Comparison of ENCODE assay signal across 7 cellular contexts in the genomic region with DNA sequence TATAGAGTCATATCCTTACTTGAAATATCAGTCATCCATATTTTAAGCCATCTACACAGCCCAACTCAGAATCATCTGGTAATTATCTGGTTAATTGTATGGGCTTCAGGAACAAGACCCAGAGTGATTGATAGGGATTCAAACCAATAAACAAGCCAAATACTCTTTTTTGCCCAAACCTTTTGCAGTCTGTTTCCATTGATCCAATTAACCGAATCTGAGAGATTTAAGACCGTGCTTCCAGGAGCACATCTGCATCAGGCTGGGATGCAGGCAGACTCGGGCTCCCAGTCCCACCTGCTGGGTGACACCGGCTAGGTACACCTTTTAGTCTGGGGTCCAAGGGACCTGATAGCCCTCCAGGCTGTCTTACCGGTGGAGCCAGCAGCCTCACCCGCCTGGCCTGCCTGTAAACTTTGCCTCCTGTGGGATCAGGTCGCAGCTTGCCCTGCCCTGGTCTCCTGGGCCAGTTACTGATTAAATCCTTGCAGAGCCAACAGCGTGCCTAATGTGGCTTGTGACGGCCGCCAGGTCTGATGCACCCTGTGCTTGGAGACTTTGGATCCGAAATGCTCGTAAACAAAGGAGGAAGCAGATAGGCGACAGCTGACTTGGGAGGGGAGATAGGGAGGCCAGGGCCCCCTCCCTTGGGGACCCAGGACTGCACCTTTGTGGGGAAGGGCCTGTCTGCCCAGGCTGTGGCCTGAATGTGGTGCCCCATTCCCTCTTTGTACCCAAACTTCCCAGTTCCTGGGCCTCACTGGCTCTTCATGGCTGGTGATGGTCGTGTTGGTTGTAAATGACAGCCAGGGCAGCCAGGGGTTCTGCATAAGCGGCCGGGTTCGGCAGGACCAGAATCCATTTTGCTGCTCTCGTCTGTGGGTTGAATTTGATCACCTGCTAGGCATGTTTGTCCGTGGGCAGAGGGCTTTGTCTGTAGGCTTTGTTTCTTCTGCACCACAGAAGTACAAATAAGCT. TPM values are rescaled to one million over a fixed set of nuclear protein-coding genes. Genes with fewer than 3 reads are reported as not detected.
DNase-seq lines count a peak whose midpoint lies in the region; ATAC-seq, FAIRE-seq and TF ChIP-seq lines count a peak whose summit lies in the region.

No MANE protein-coding gene starts in this region.

- H4K20me1 ChIP-seq in HCT116 (ENCODE audit: insufficient read depth), result peaks cover 24% of the 10 kb centered on the region; the same call in 1 of the 2 replicates

- no peaks in the 10 kb centered on the region for H3K9me3 ChIP-seq in HCT116 (ENCODE audit: control insufficient read depth in 1 of 2, insufficient read depth in 1 of 2, low read depth in 1 of 2, low read length in 2 of 2)

- H3K27ac ChIP-seq in HCT116 (ENCODE audit: low read depth, low read length) (no peak overlapping the region), epithelial cell of prostate (peak overlapping the region; percentile 97)

- no peaks in the 10 kb centered on the region for H3K9me3 Mint-ChIP-seq in progenitor cell of endocrine pancreas (ENCODE audit: low read depth)

- no peak for TF ChIP-seq RAD21 in HCT116 (IDR thresholded peaks at IDR 0.05; ENCODE audit: low read depth)

- H3K4me1 ChIP-seq in HCT116 (ENCODE audit: control insufficient read depth in 1 of 2, insufficient read depth in 2 of 2, low read length in 2 of 2), result peaks cover 18 to 73% of the 10 kb centered on the region in 2 experiments; a peak in 3 of 4 replicates

- no peak for FAIRE-seq in GM19239 (lab: Jason Lieb, UNC)

- no peak overlapping the region for H3K4me3 ChIP-seq in HCT116 (replicated peaks in 1 of 2; ENCODE audit: low read depth in 1 of 2, low read length in 2 of 2)

- ATAC-seq in HCT116, result no peak

- H3K9ac ChIP-seq in HCT116 (ENCODE audit: low read length), result peak overlapping the region; percentile 92

- peak overlapping the region; percentile 94 for H3K27ac Mint-ChIP-seq in progenitor cell of endocrine pancreas

- no TSS peak for BruUV-seq in HCT116 (replicated peaks; lab: Mats Ljungman, UMichigan)

- no peak for DNase-seq in HCT116 (ENCODE audit: low read depth, low spot score)
- peak; percentile 53 for DNase-seq in NCI-H82 treated with DMSO at 0.1 percent for 48 hours (lab: John Stamatoyannopoulos, UW; ENCODE audit: unreplicated experiment)
- DNase-seq in epithelial cell of prostate (ENCODE audit: low read depth, low spot score), result no peak
- DNase-seq in progenitor cell of endocrine pancreas (ENCODE audit: low spot score, unreplicated experiment), result peak; percentile 50
- DNase-seq in NCI-H2029 treated with DMSO at 0.1 percent for 48 hours (lab: John Stamatoyannopoulos, UW), result no peak
- no peak for DNase-seq in GM19239 (ENCODE audit: insufficient read length, low spot score)
- DNase-seq in stimulated activated naive CD4-positive, alpha-beta T cell treated with Interleukin-2 at 50 U/mL for 16 hours (lab: John Stamatoyannopoulos, UW), result no peak

- no peak for TF ChIP-seq CTCF in HCT116 (IDR thresholded peaks at IDR 0.05 in 2 of 3, conservative IDR thresholded peaks at IDR 0.05 in 1 of 3; ENCODE audit: borderline replicate concordance in 1 of 3, insufficient read depth in 1 of 3, low read depth in 2 of 3, low read length in 2 of 3)
- TF ChIP-seq CTCF in progenitor cell of endocrine pancreas (IDR thresholded peaks at IDR 0.05; ENCODE audit: unreplicated experiment), result no peak

- no peaks in the 10 kb centered on the region for H3K9me2 ChIP-seq in HCT116 (ENCODE audit: insufficient read depth)

- H3K4me2 ChIP-seq in HCT116 (ENCODE audit: low read length), result peak overlapping the region; percentile 83; the same call in 1 of the 2 replicates

- peaks cover 83% of the 10 kb centered on the region for H3K79me2 ChIP-seq in HCT116 (ENCODE audit: insufficient read depth, low read length)

- RAD21 ChIA-PET in HCT116 (lab: Charles Lee; ENCODE audit: low non-redundant PET in 1 of 2, low total read pairs in 2 of 2, uncharacterized antibody in 2 of 2, unreplicated experiment in 2 of 2), result no interaction called here

- no peak for TF ChIP-seq POLR2A in HCT116 (IDR thresholded peaks at IDR 0.05; ENCODE audit: borderline replicate concordance, extremely low read depth, insufficient read depth, insufficient read length)

- H3K36me3 Mint-ChIP-seq in progenitor cell of endocrine pancreas (ENCODE audit: insufficient read depth), result peaks cover 1% of the 10 kb centered on the region

- POLR2A ChIA-PET in HCT116 (lab: Charles Lee), result no interaction called here

- peaks cover 48% of the 10 kb centered on the region for H3K4me1 Mint-ChIP-seq in progenitor cell of endocrine pancreas (ENCODE audit: low read depth)

- peaks cover 3% of the 10 kb centered on the region for H3K27me3 Mint-ChIP-seq in progenitor cell of endocrine pancreas

- no peak overlapping the region for H2AFZ ChIP-seq in HCT116 (ENCODE audit: low read depth, low read length, poor library complexity, severe bottlenecking)

- peaks cover 0 to 13% of the 10 kb centered on the region in 2 experiments; a peak in 1 of 4 replicates for H3K36me3 ChIP-seq in HCT116 (ENCODE audit: control insufficient read depth in 1 of 2, insufficient read depth in 2 of 2, low read length in 2 of 2)

- CTCF ChIA-PET in HCT116 (lab: Charles Lee), result no interaction called here

- intact Hi-C loops in HCT116 (cut with micrococcal nuclease), result no loop called here

- H3K4me3 Mint-ChIP-seq in progenitor cell of endocrine pancreas (ENCODE audit: low read depth), result peak overlapping the region; percentile 61

- H3K27me3 ChIP-seq in HCT116 (ENCODE audit: insufficient read depth, low read length), result no peaks in the 10 kb centered on the region

TF ChIP-seq in HCT116, 20 proteins besides CTCF, POLR2A, EP300 and RAD21:
- TF ChIP-seq YY1 (IDR thresholded peaks at IDR 0.05; ENCODE audit: extremely low read depth, insufficient replicate concordance, low read depth, low read length) (no peak), ATF3 (IDR thresholded peaks at IDR 0.05) (no peak), FOSL1 (IDR thresholded peaks at IDR 0.05; ENCODE audit: low read depth) (no peak), REST (IDR thresholded peaks at IDR 0.05; ENCODE audit: low read depth) (no peak), SP1 (IDR thresholded peaks at IDR 0.05; ENCODE audit: low read depth) (no peak), ELF1 (IDR thresholded peaks at IDR 0.05; ENCODE audit: borderline replicate concordance, low read depth) (no peak), POLR2AphosphoS5 (IDR thresholded peaks at IDR 0.05; ENCODE audit: low read depth, low read length) (no peak), ZNF274 (IDR thresholded peaks at IDR 0.05; ENCODE audit: low read depth, low read length) (no peak), JUND (IDR thresholded peaks at IDR 0.05) (no peak), EZH2 (IDR thresholded peaks at IDR 0.05) (no peak), SRF (IDR thresholded peaks at IDR 0.05; ENCODE audit: low read depth) (no peak), MAX (IDR thresholded peaks at IDR 0.05) (no peak), TCF7L2 (IDR thresholded peaks at IDR 0.05; ENCODE audit: borderline replicate concordance, extremely low read depth, insufficient read depth, insufficient read length) (no peak), CBX3 (IDR thresholded peaks at IDR 0.05; ENCODE audit: low read depth) (no peak)

RNA-seq across cellular contexts. Expression of gene CMIP, which starts 3.8 kb away (rescaled TPM):
- total RNA-seq in HCT116 (2021; ENCODE audit: unreplicated experiment) (64.6 TPM), progenitor cell of endocrine pancreas (62.5 and 62.7 TPM in 2 replicates)
- 40.2 and 45.3 TPM in 2 replicates for polyA plus RNA-seq in HCT116 (2012)

Comparison
In these comparisons a context has a peak if more than half of its experiments do, and no peak if none do; other contexts are left out.
1. DNase-seq: peak in NCI-H82 treated with DMSO at 0.1 percent for 48 hours (single experiment) and progenitor cell of endocrine pancreas (single experiment); none in HCT116 (single experiment), epithelial cell of prostate (single experiment), NCI-H2029 treated with DMSO at 0.1 percent for 48 hours (single experiment), GM19239 (single experiment) and stimulated activated naive CD4-positive, alpha-beta T cell treated with Interleukin-2 at 50 U/mL for 16 hours (single experiment).